ENCODE assay signal across 8 cellular contexts in the genomic region with DNA sequence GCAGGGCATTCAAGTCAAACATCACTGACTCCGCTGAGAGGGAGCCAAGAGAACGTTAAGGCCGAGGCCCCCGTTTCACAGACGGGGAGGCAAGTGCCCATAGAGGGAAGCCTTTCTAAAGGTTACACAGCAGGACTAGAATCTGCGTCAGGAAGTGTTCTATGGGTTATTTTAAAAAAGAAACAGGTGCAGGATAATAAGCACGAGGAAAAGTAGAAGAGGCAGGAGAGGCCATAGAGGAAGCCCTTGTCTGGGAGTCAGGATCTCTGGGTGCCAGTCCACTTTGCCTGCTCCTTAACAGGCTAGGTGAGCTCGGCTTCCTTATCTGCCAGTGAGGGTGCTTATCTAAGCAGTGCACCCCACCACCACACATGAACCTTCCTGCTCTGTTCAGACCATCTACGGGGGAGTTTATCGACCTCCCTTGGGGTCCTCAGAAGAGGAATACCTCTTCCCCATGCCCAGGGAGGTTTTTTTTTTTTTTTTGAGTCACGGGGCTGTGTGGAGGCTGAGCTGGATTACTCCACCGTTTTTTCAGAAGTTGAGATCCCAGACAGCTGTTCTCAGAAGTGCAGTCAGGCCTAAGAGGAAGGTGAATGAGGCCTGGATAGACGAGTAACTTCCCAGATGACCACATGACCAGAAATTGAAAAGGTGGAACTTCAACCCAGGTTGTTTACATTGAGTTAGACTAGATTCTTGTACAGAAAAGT. TPM values are rescaled to one million over a fixed set of nuclear protein-coding genes. Genes with fewer than 3 reads are reported as not detected.
DNase-seq lines count a peak whose midpoint lies in the region; ATAC-seq and TF ChIP-seq lines count a peak whose summit lies in the region.

No MANE protein-coding gene starts in this region.

- H3K27ac ChIP-seq in HUES6 (ENCODE audit: low read depth, low read length) (no peak overlapping the region), VCaP (peak overlapping the region; percentile 97), gastroesophageal sphincter (peak overlapping the region; percentile 49 to 99 (median 96)), prostate gland (peak overlapping the region; percentile 95 to 96)

- intact Hi-C loops in prostate gland (cut with DNase I), result loop anchor here (2.0 to 10.0 kb wide), 2 partner anchors 34 to 308 kb away; no protein-coding TSS in a partner anchor

- no peak for TF ChIP-seq CTCF in VCaP (conservative IDR thresholded peaks at IDR 0.05)
- no peak for TF ChIP-seq CTCF in gastroesophageal sphincter (IDR thresholded peaks at IDR 0.05)
- TF ChIP-seq CTCF in prostate gland (IDR thresholded peaks at IDR 0.05), result no peak

- no peak for TF ChIP-seq POLR2A in gastroesophageal sphincter (IDR thresholded peaks at IDR 0.05)
- no peak for TF ChIP-seq POLR2A in prostate gland (IDR thresholded peaks at IDR 0.05)

- 10 to 15% methylated on average over 2 to 10 of the region's 13 CpGs for WGBS in gastroesophageal sphincter (ENCODE audit: low coverage in 1 of 2), 2 donors
- 17% methylated on average over 13 of the region's 13 CpGs for WGBS in prostate gland

- H3K9ac ChIP-seq in HUES6 (ENCODE audit: low read length), result peak overlapping the region; percentile 94

- DNase-seq in DMS79 (lab: John Stamatoyannopoulos, UW) (peak; percentile 66), prostate gland (ENCODE audit: low spot score) (no peak), cerebellar cortex (ENCODE audit: low spot score) (no peak), GM19238 (ENCODE audit: insufficient read length, low spot score) (no peak)
- no peak for DNase-seq in stimulated activated naive CD4-positive, alpha-beta T cell (lab: John Stamatoyannopoulos, UW)

- H3K9me3 ChIP-seq in HUES6 (ENCODE audit: control insufficient read depth, insufficient read depth, low read depth, low read length) (no peaks in the 10 kb centered on the region), gastroesophageal sphincter (no peaks in the 10 kb centered on the region), prostate gland (no peaks in the 10 kb centered on the region)

- TF ChIP-seq EP300 in gastroesophageal sphincter (IDR thresholded peaks at IDR 0.05), result no peak

- peak overlapping the region; percentile 96 for H3K4me3 ChIP-seq in HUES6 (ENCODE audit: low read depth, low read length)
- peak overlapping the region; percentile 82 to 98 for H3K4me3 ChIP-seq in gastroesophageal sphincter
- H3K4me3 ChIP-seq in prostate gland, result peak overlapping the region; percentile 93 to 94

- peaks cover 5% of the 10 kb centered on the region; the same call in 1 of the 2 replicates for H3K27me3 ChIP-seq in HUES6 (ENCODE audit: control insufficient read depth, insufficient read depth, low read length)
- no peaks in the 10 kb centered on the region for H3K27me3 ChIP-seq in gastroesophageal sphincter
- H3K27me3 ChIP-seq in prostate gland (replicated peaks; ENCODE audit: insufficient read depth), result no peaks in the 10 kb centered on the region

- no peak for ATAC-seq in gastroesophageal sphincter

- H3K36me3 ChIP-seq in HUES6 (ENCODE audit: control insufficient read depth, insufficient read depth, low read length), result no peaks in the 10 kb centered on the region
- H3K36me3 ChIP-seq in gastroesophageal sphincter, result no peaks in the 10 kb centered on the region
- H3K36me3 ChIP-seq in prostate gland, result no peaks in the 10 kb centered on the region

- H3K4me1 ChIP-seq in HUES6 (ENCODE audit: control insufficient read depth, insufficient read depth, low read length) (peaks cover 27% of the 10 kb centered on the region), gastroesophageal sphincter (peaks cover 0 to 57% (median 14%) of the 10 kb centered on the region in 3 donors), prostate gland (replicated peaks) (peaks cover 4% of the 10 kb centered on the region)

RNA-seq across cellular contexts. Expression of a gene that starts 1.2 kb away (rescaled TPM):
- total RNA-seq in gastroesophageal sphincter (10 to 100 TPM; 17.0 to 40.0 (median 27.0) TPM), prostate gland (10 to 100 TPM in 1 of 2 donors, 1 to 10 TPM in 1; 9.9 to 45.3 TPM)
